In the genomic region with DNA sequence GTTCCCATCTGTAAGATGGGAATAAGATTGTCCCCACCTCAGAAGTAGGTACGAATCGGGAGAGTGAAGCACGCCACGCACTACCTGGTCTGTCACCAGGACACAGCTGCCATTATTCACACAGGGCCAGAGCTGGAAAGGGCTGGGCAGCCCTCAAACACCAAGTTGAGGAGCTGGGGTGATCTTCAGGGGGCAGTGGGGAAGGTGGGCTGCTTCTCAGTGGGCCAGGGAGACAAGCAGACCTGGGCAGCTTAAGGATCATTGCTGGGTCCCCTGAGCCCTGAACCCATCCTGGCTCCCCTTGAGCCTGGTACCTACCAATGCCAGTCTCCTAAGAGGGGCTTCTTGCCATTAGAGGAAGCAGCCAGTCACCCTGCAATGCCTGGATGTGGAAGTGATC, we compare ENCODE assay signal across 18 cellular contexts.
A peak's percentile ranks its signal among the peaks of the same experiment; 100 is the strongest.
DNase-seq lines count a peak whose midpoint lies in the region; ATAC-seq and TF ChIP-seq lines count a peak whose summit lies in the region.
"Had no signal": no experiment of that assay in that cellular context is flagged by ENCODE, and none has a peak within 500 bp of the region (broad histone marks: within the 10 kb centered on the region; RNA-seq: fewer than 3 reads in every experiment).

No MANE protein-coding gene starts in this region.

- H2AFZ ChIP-seq in Karpas-422 (ENCODE audit: low read length): no peak overlapping the region
- H2AFZ ChIP-seq: GM23248 had no signal

- H3K36me3 Mint-ChIP-seq in endodermal cell (ENCODE audit: low read depth) (peaks cover 26% of the 10 kb centered on the region), nephron (ENCODE audit: low read depth) (peaks cover 19% of the 10 kb centered on the region)
- H3K36me3 Mint-ChIP-seq: IgD-negative memory B cell had no signal

- intact Hi-C loops in right cardiac atrium (cut with DNase I) (no loop called here), Right ventricle myocardium inferior (cut with DNase I) (no loop called here)

- TF ChIP-seq CTCF in endodermal cell (conservative IDR thresholded peaks at IDR 0.05): no peak
- TF ChIP-seq CTCF in nephron (IDR thresholded peaks at IDR 0.05; ENCODE audit: unreplicated experiment in 3 of 3): no peak

- H3K9ac ChIP-seq in endodermal cell (ENCODE audit: extremely low read depth, low read length, poor library complexity, severe bottlenecking) (no peak overlapping the region), Karpas-422 (ENCODE audit: low read length) (no peak overlapping the region)
- H3K9ac ChIP-seq: GM23248 had no signal

- H4K20me1 ChIP-seq in Karpas-422 (ENCODE audit: insufficient read depth, low read depth, low read length): no peaks in the 10 kb centered on the region

- no peak overlapping the region for H3K4me2 ChIP-seq in Karpas-422 (ENCODE audit: low read depth, low read length, poor library complexity, severe bottlenecking)

- no peak overlapping the region for H3K4me3 Mint-ChIP-seq in endodermal cell
- no peak overlapping the region for H3K4me3 Mint-ChIP-seq in nephron
- H3K4me3 Mint-ChIP-seq: IgD-negative memory B cell had no signal

- H3K4me1 ChIP-seq in right cardiac atrium (ENCODE audit: control insufficient read depth, insufficient read depth, low read length) (peaks cover 5% of the 10 kb centered on the region), endodermal cell (ENCODE audit: control insufficient read depth, insufficient read depth, low read length) (no peaks in the 10 kb centered on the region), Karpas-422 (ENCODE audit: low read length) (no peaks in the 10 kb centered on the region)
- H3K4me1 ChIP-seq: BE2C, HAP-1 had no signal

- no peak overlapping the region for H3K4me3 ChIP-seq in right cardiac atrium (ENCODE audit: low read length)
- H3K4me3 ChIP-seq in endodermal cell (ENCODE audit: low read length): no peak overlapping the region
- H3K4me3 ChIP-seq in Karpas-422 (ENCODE audit: low read length): no peak overlapping the region
- H3K4me3 ChIP-seq: GM23248, HAP-1, SK-N-MC had no signal

- no peaks in the 10 kb centered on the region for H3K9me3 Mint-ChIP-seq in endodermal cell
- no peaks in the 10 kb centered on the region for H3K9me3 Mint-ChIP-seq in nephron
- H3K9me3 Mint-ChIP-seq: IgD-negative memory B cell had no signal

- 95% methylated on average over 4 of the region's 4 CpGs for WGBS in right cardiac atrium
- 91 to 100% methylated on average over 1 to 4 of the region's 4 CpGs for WGBS in endodermal cell (ENCODE audit: insufficient coverage in 1 of 2, insufficient read length in 1 of 2), 2 experiments

- H3K27me3 ChIP-seq in right cardiac atrium (ENCODE audit: control insufficient read depth, insufficient read depth) (no peaks in the 10 kb centered on the region), endodermal cell (ENCODE audit: control insufficient read depth, insufficient read depth, low read length, poor library complexity, severe bottlenecking) (no peaks in the 10 kb centered on the region), Karpas-422 (ENCODE audit: low read length) (no peaks in the 10 kb centered on the region)
- H3K27me3 ChIP-seq: BE2C had no signal

- no peaks in the 10 kb centered on the region for H3K27me3 Mint-ChIP-seq in endodermal cell (ENCODE audit: insufficient read depth)
- H3K27me3 Mint-ChIP-seq in nephron (ENCODE audit: low read depth): no peaks in the 10 kb centered on the region

- H3K79me2 ChIP-seq in Karpas-422 (ENCODE audit: low read length): no peaks in the 10 kb centered on the region

- peaks cover 7% of the 10 kb centered on the region for H3K4me1 Mint-ChIP-seq in endodermal cell
- peaks cover 57% of the 10 kb centered on the region for H3K4me1 Mint-ChIP-seq in nephron

- H3K9me2 ChIP-seq in Karpas-422 (replicated peaks; ENCODE audit: insufficient read depth, low read length): no peaks in the 10 kb centered on the region

- peaks cover 27% of the 10 kb centered on the region for H3K36me3 ChIP-seq in endodermal cell (ENCODE audit: control insufficient read depth, insufficient read depth, low read length)
- H3K36me3 ChIP-seq in Karpas-422 (ENCODE audit: insufficient read depth, low read length): no peaks in the 10 kb centered on the region
- H3K36me3 ChIP-seq: HAP-1 had no signal

- DNase-seq in right cardiac atrium (no peak), Right ventricle myocardium inferior (ENCODE audit: missing footprints) (no peak), endodermal cell (no peak), Kasumi-1 (lab: John Stamatoyannopoulos, UW) (no peak), Karpas-422 (no peak)
- DNase-seq: BE2C, GM23248, NCI-H1417, NCI-H187, NCI-H446 treated with DMSO at 0.1 percent for 48 hours, NCI-H526 treated with DMSO at 0.1 percent for 48 hours, OCI-M1, Right ventricle myocardium superior had no signal

- ATAC-seq in right cardiac atrium (no peak), Right ventricle myocardium inferior (no peak), GM21515 (IDR thresholded peaks at IDR 0.05; ENCODE audit: unreplicated experiment) (no peak)

- H3K27ac ChIP-seq in right cardiac atrium (ENCODE audit: low read length): peak overlapping the region; percentile 18
- H3K27ac ChIP-seq in endodermal cell (ENCODE audit: low read depth, low read length): no peak overlapping the region
- H3K27ac ChIP-seq in Karpas-422 (ENCODE audit: low read length): no peak overlapping the region
- H3K27ac ChIP-seq: GM23248, SK-N-MC had no signal

- H3K9me3 ChIP-seq in right cardiac atrium (ENCODE audit: control insufficient read depth, low read length) (no peaks in the 10 kb centered on the region), endodermal cell (ENCODE audit: control insufficient read depth, low read length) (no peaks in the 10 kb centered on the region), Karpas-422 (ENCODE audit: low read length) (no peaks in the 10 kb centered on the region)
- H3K9me3 ChIP-seq: BE2C, HAP-1 had no signal

- H3K27ac Mint-ChIP-seq in endodermal cell: peak overlapping the region; percentile 76
- H3K27ac Mint-ChIP-seq in nephron: peak overlapping the region in 2 of 3 experiments; percentile 96 to 98
- H3K27ac Mint-ChIP-seq: IgD-negative memory B cell had no signal
